ENCODE assay signal across 20 cellular contexts in the genomic region with DNA sequence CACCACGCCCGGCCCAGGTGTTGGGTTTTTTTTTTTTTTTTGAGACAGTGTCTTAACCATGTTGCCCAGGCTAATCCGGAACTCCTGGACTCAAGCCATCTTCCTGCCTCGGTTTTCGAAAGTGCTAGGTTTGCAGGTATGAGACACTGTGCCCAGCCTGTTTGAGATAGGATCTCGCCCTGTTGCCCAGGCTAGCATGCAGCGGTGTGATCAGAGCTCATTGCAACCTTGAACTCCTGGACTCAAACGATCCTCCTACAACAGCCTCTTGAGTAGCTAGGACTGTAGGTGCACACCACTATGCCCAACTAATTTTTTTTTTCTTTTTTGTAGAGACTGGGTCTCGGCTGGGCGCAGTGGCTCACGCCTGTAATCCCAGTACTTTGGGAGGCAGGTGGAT. TPM values are rescaled to one million over a fixed set of nuclear protein-coding genes. Genes with fewer than 3 reads are reported as not detected.
DNase-seq lines count a peak whose midpoint lies in the region; ATAC-seq, FAIRE-seq and TF ChIP-seq lines count a peak whose summit lies in the region.
"Had no signal": no experiment of that assay in that cellular context is flagged by ENCODE, and none has a peak within 500 bp of the region (broad histone marks: within the 10 kb centered on the region; RNA-seq: fewer than 3 reads in every experiment).

No MANE protein-coding gene starts in this region.

- intact Hi-C loops in colonic mucosa (cut with DNase I) = loop anchor here (5.0 kb wide), 1 partner anchor 39 kb away; a partner anchor contains a TSS
- intact Hi-C loops in mucosa of descending colon (cut with DNase I, micrococcal nuclease) = no loop called here

- H3K27me3 ChIP-seq in colonic mucosa = no peaks in the 10 kb centered on the region
- H3K27me3 ChIP-seq: BLaER1 had no signal

- no peaks in the 10 kb centered on the region for H3K9me3 ChIP-seq in colonic mucosa
- no peaks in the 10 kb centered on the region for H3K9me3 ChIP-seq in mucosa of descending colon
- H3K9me3 ChIP-seq: BLaER1 had no signal

- H3K4me1 ChIP-seq in colonic mucosa (peaks cover 2% of the 10 kb centered on the region), mucosa of descending colon (ENCODE audit: low read depth) (peaks cover 9% of the 10 kb centered on the region)
- H3K4me1 ChIP-seq: BLaER1 had no signal

- no peak overlapping the region for H3K4me3 ChIP-seq in colonic mucosa
- no peak overlapping the region for H3K4me3 ChIP-seq in mucosa of descending colon
- H3K4me3 ChIP-seq: BLaER1, GM23338 had no signal

- H3K27ac ChIP-seq in colonic mucosa = peak overlapping the region; percentile 87
- H3K27ac ChIP-seq: BLaER1 had no signal

- peaks cover 5% of the 10 kb centered on the region for H3K36me3 ChIP-seq in colonic mucosa
- no peaks in the 10 kb centered on the region for H3K36me3 ChIP-seq in mucosa of descending colon (ENCODE audit: low read depth)

- ATAC-seq in left lobe of liver = peak; percentile 27
- ATAC-seq in mucosa of descending colon = peak; percentile 16
- ATAC-seq in HG03432 (IDR thresholded peaks at IDR 0.05; ENCODE audit: unreplicated experiment) = no peak
- ATAC-seq: GM23338, HCT116 had no signal

- no peak overlapping the region for H3K9ac ChIP-seq in colonic mucosa (ENCODE audit: low read depth in 2 of 2, low read length in 2 of 2)
- H3K9ac ChIP-seq: BLaER1 had no signal

- TF ChIP-seq CTCF in colonic mucosa (IDR thresholded peaks at IDR 0.05) (no peak), mucosa of descending colon (IDR thresholded peaks at IDR 0.05) (no peak)

- FAIRE-seq in frontal cortex (lab: Jason Lieb, UNC) = no peak
- FAIRE-seq: A204.1, D721Med, GM12891, GM18507 had no signal

- DNase-seq in colonic mucosa (peak; percentile 29), left lobe of liver (ENCODE audit: low spot score) (no peak), mucosa of descending colon (peak in 1 of 3 donors; percentile 43), frontal cortex (ENCODE audit: low spot score in 2 of 2) (no peak)
- no peak for DNase-seq in activated CD8-positive, alpha-beta memory T cell treated with anti-CD3 and anti-CD28 coated beads for 24 hours
- DNase-seq: CD4-positive, alpha-beta T cell; CD8-positive, alpha-beta memory T cell; DMS53; DMS79 treated with DMSO at 0.1 percent for 48 hours; GF-D8; H9 had no signal

RNA-seq across cellular contexts. Expression of a gene that starts 20.3 kb away (rescaled TPM):
- total RNA-seq in colonic mucosa = 10 to 100 TPM; 36.1 to 43.5 TPM
- 0.91 TPM for total RNA-seq in left lobe of liver
- 10 to 100 TPM; 18.3 to 57.5 (median 29.5) TPM for total RNA-seq in mucosa of descending colon
- total RNA-seq in frontal cortex = 1.6 TPM
- total RNA-seq: CD4-positive, alpha-beta T cell had no signal

RNA-seq across cellular contexts. Expression of a gene that starts 40.2 kb away (rescaled TPM):
- 1 to 10 TPM; 6.9 to 8.2 TPM for total RNA-seq in colonic mucosa
- 2.3 TPM for total RNA-seq in left lobe of liver
- total RNA-seq in mucosa of descending colon = 10 to 100 TPM in 2 of 3 donors, 1 to 10 TPM in 1; 5.5 to 23.3 (median 13.3) TPM
- total RNA-seq in frontal cortex = not detected
- total RNA-seq: G401 had no signal

RNA-seq across cellular contexts. Expression of a gene that starts 56.5 kb away (rescaled TPM):
- total RNA-seq in colonic mucosa = 10 to 100 TPM; 21.0 to 28.7 TPM
- total RNA-seq in left lobe of liver = 10.5 TPM
- 10 to 100 TPM; 26.4 to 50.2 (median 33.1) TPM for total RNA-seq in mucosa of descending colon
- total RNA-seq in frontal cortex = 56.3 TPM
